In genomic region chr16:70679653-70680494, GRCh38 we compare ENCODE assay signal across 10 cellular contexts. TPM values are rescaled to one million over a fixed set of nuclear protein-coding genes. Genes with fewer than 3 reads are reported as not detected.
DNase-seq lines count a peak whose midpoint lies in the region; ATAC-seq and TF ChIP-seq lines count a peak whose summit lies in the region.
"Had no signal": no experiment of that assay in that cellular context is flagged by ENCODE, and none has a peak within 500 bp of the region (broad histone marks: within the 10 kb centered on the region; RNA-seq: fewer than 3 reads in every experiment).

No MANE protein-coding gene starts in this region.

- no peak overlapping the region for H3K4me3 Mint-ChIP-seq in activated naive CD8-positive, alpha-beta T cell treated with anti-CD3 and anti-CD28 coated beads for 36 hours

- no peaks in the 10 kb centered on the region for H3F3A ChIP-seq in PC-9 (ENCODE audit: insufficient read depth, low read depth)

- no TSS peak for BruUV-seq in PC-9 (replicated peaks; lab: Mats Ljungman, UMichigan)

- no peaks in the 10 kb centered on the region for H3K9me2 ChIP-seq in PC-9 (ENCODE audit: insufficient read depth)

- POLR2A ChIA-PET in PC-9 (lab: Charles Lee; ENCODE audit: unreplicated experiment) = no interaction called here

- no peak overlapping the region for H3K4me3 ChIP-seq in GM12864 (ENCODE audit: low read depth, low read length)
- peak overlapping the region in 2 of 12 donors; percentile 7 for H3K4me3 ChIP-seq in heart left ventricle
- no peak overlapping the region for H3K4me3 ChIP-seq in skeletal muscle satellite cell (ENCODE audit: low read length)
- no peak overlapping the region for H3K4me3 ChIP-seq in PC-9

- DNase-seq in GM12864 (ENCODE audit: low read depth) = no peak
- DNase-seq in activated naive CD8-positive, alpha-beta T cell treated with anti-CD3 and anti-CD28 coated beads for 36 hours = peak; percentile 31
- peak in 3 of 5 donors; percentile 28 to 71 (median 38) for DNase-seq in heart left ventricle
- no peak for DNase-seq in NK-92 (lab: John Stamatoyannopoulos, UW; ENCODE audit: unreplicated experiment)
- no peak for DNase-seq in dedifferentiated amniotic fluid mesenchymal stem cell (ENCODE audit: extremely low spot score)
- no peak for DNase-seq in PC-9
- DNase-seq: hippocampal formation, NCI-H526 treated with DMSO at 0.1 percent for 48 hours had no signal

- H3K9me3 Mint-ChIP-seq in activated naive CD8-positive, alpha-beta T cell treated with anti-CD3 and anti-CD28 coated beads for 36 hours = no peaks in the 10 kb centered on the region

- CTCF ChIA-PET in PC-9 (lab: Charles Lee) = no interaction called here

- TF ChIP-seq CTCF in GM12864 (IDR thresholded peaks at IDR 0.05; ENCODE audit: low read depth, low read length, missing control alignments) = peak; percentile 49
- peak in 11 of 12 donors; percentile 26 to 78 (median 57) for TF ChIP-seq CTCF in heart left ventricle (IDR thresholded peaks at IDR 0.05)
- TF ChIP-seq CTCF in PC-9 (conservative IDR thresholded peaks at IDR 0.05) = no peak

- intact Hi-C loops in heart left ventricle (cut with DNase I) = loop anchor here (2.0 to 5.0 kb wide), 6 partner anchors 57 to 92 kb away; no protein-coding TSS in a partner anchor
- intact Hi-C loops in PC-9 (cut with micrococcal nuclease; ENCODE audit: unreplicated experiment) = no loop called here

- peaks cover 4% of the 10 kb centered on the region for H3K27me3 Mint-ChIP-seq in activated naive CD8-positive, alpha-beta T cell treated with anti-CD3 and anti-CD28 coated beads for 36 hours

- H3K27ac ChIP-seq in heart left ventricle = peak overlapping the region in 6 of 12 donors; percentile 42 to 92 (median 46)
- H3K27ac ChIP-seq in PC-9 = no peak overlapping the region

- no peaks in the 10 kb centered on the region for H3K36me3 Mint-ChIP-seq in activated naive CD8-positive, alpha-beta T cell treated with anti-CD3 and anti-CD28 coated beads for 36 hours

- peaks cover 0 to 4% (median 0%) of the 10 kb centered on the region in 9 donors for H3K27me3 ChIP-seq in heart left ventricle
- H3K27me3 ChIP-seq in skeletal muscle satellite cell (ENCODE audit: control insufficient read depth, insufficient read depth, low read length) = no peaks in the 10 kb centered on the region
- H3K27me3 ChIP-seq in PC-9 (ENCODE audit: insufficient read depth, low read depth) = no peaks in the 10 kb centered on the region

- H3K4me2 ChIP-seq in skeletal muscle satellite cell (ENCODE audit: low read length) = peak overlapping the region; percentile 100
- H3K4me2 ChIP-seq in PC-9 = no peak overlapping the region

- WGBS in heart left ventricle, 4 donors = 61 to 74% (median 62%) methylated on average over 51 to 83 of the region's 83 CpGs

- H3K9me3 ChIP-seq in heart left ventricle (no peaks in the 10 kb centered on the region), skeletal muscle satellite cell (replicated peaks; ENCODE audit: low read length) (no peaks in the 10 kb centered on the region), PC-9 (ENCODE audit: insufficient read depth, low read depth) (no peaks in the 10 kb centered on the region)

- H3K4me1 Mint-ChIP-seq in activated naive CD8-positive, alpha-beta T cell treated with anti-CD3 and anti-CD28 coated beads for 36 hours = peaks cover 13% of the 10 kb centered on the region

- H4K20me1 ChIP-seq in PC-9 (ENCODE audit: insufficient read depth) = peaks cover 30% of the 10 kb centered on the region

- H3K36me3 ChIP-seq in heart left ventricle (peaks cover 0 to 55% (median 47%) of the 10 kb centered on the region in 9 donors), skeletal muscle satellite cell (ENCODE audit: insufficient read depth, low read length) (peaks cover 68% of the 10 kb centered on the region), PC-9 (ENCODE audit: low read depth) (no peaks in the 10 kb centered on the region; the same call in 1 of the 2 replicates)

- TF ChIP-seq POLR2A in heart left ventricle (IDR thresholded peaks at IDR 0.05) = no peak

- ATAC-seq in heart left ventricle (peak in 2 of 4 donors; percentile 21 to 54), GM19328 (IDR thresholded peaks at IDR 0.05; ENCODE audit: unreplicated experiment) (no peak)

- H3K27ac Mint-ChIP-seq in activated naive CD8-positive, alpha-beta T cell treated with anti-CD3 and anti-CD28 coated beads for 36 hours = no peak overlapping the region

- peaks cover 43% of the 10 kb centered on the region for H3K79me2 ChIP-seq in PC-9 (ENCODE audit: low read depth)

- H3K9ac ChIP-seq in skeletal muscle satellite cell (ENCODE audit: low read depth, low read length) = peak overlapping the region; percentile 26

- H2AFZ ChIP-seq in PC-9 = no peak overlapping the region

- H3K4me1 ChIP-seq in heart left ventricle (peaks cover 0 to 70% (median 42%) of the 10 kb centered on the region in 12 donors), skeletal muscle satellite cell (ENCODE audit: control insufficient read depth, insufficient read depth, low read length) (peaks cover 42% of the 10 kb centered on the region), PC-9 (replicated peaks; ENCODE audit: insufficient read depth) (peaks cover 13% of the 10 kb centered on the region)

RNA-seq across cellular contexts. Expression of gene MTSS2, which starts 6.0 kb away (rescaled TPM):
- total RNA-seq in activated naive CD8-positive, alpha-beta T cell treated with anti-CD3 and anti-CD28 coated beads for 36 hours = 1 to 10 TPM; 6.9 to 9.2 TPM
- total RNA-seq in heart left ventricle (10 to 100 TPM; 51.9 to 90.9 (median 72.2) TPM), PC-9 (2021) (27.6 and 52.0 TPM in 2 replicates)
- 10 to 100 TPM; 58.8 to 97.1 TPM for polyA plus RNA-seq in heart left ventricle
- 17.0 and 25.6 TPM in 2 replicates for total RNA-seq in skeletal muscle satellite cell (2012; rRNA removed)

RNA-seq across cellular contexts. Expression of gene IL34, which starts 33.5 kb away (rescaled TPM):
- total RNA-seq in activated naive CD8-positive, alpha-beta T cell treated with anti-CD3 and anti-CD28 coated beads for 36 hours = under 1 TPM in 1 of 2 experiments, not detected in 1; 0.22 TPM
- total RNA-seq in heart left ventricle = 1 to 10 TPM in 8 of 9 donors, under 1 TPM in 1; 0.49 to 6.5 (median 2.7) TPM
- 1 to 10 TPM in 1 of 2 donors, under 1 TPM in 1; 0.82 to 2.3 TPM for polyA plus RNA-seq in heart left ventricle
- total RNA-seq in skeletal muscle satellite cell (2012; rRNA removed) = 0.51 and 1.5 TPM in 2 replicates
- not detected in 2 replicates for total RNA-seq in PC-9 (2021)

Comparison
In these comparisons a context has a peak if more than half of its experiments do, and no peak if none do; other contexts are left out.
1. DNase-seq: peak in activated naive CD8-positive, alpha-beta T cell treated with anti-CD3 and anti-CD28 coated beads for 36 hours (single experiment) and heart left ventricle (3 of 5); none in GM12864 (single experiment), NK-92 (single experiment), dedifferentiated amniotic fluid mesenchymal stem cell (single experiment) and PC-9 (0 of 2).